9 cellular contexts compared by ENCODE assay signal in genomic region chr18:59249186-59249774, GRCh38. TPM values are rescaled to one million over a fixed set of nuclear protein-coding genes. Genes with fewer than 3 reads are reported as not detected.
DNase-seq lines count a peak whose midpoint lies in the region; TF ChIP-seq lines count a peak whose summit lies in the region.
"Had no signal": no experiment of that assay in that cellular context is flagged by ENCODE, and none has a peak within 500 bp of the region (broad histone marks: within the 10 kb centered on the region; RNA-seq: fewer than 3 reads in every experiment).

No MANE protein-coding gene starts in this region.

- H3K9ac ChIP-seq in mammary epithelial cell (ENCODE audit: insufficient read depth, low read length), result no peak overlapping the region
- H3K9ac ChIP-seq: BLaER1 treated with 17β-estradiol and CSF1 and Interleukin-3, amounts not matched to agents 10 nM and 100 nM had no signal

- H3K9me3 ChIP-seq in mammary epithelial cell (replicated peaks; ENCODE audit: insufficient read depth, low read length) (no peaks in the 10 kb centered on the region), tibial artery (no peaks in the 10 kb centered on the region)

- H3K27ac ChIP-seq in mammary epithelial cell (ENCODE audit: insufficient read depth, low read depth, low read length) (no peak overlapping the region), tibial artery (no peak overlapping the region)
- H3K27ac ChIP-seq: BLaER1 treated with 17β-estradiol and CSF1 and Interleukin-3, amounts not matched to agents 10 nM and 100 nM had no signal

- no peaks in the 10 kb centered on the region for H3K79me2 ChIP-seq in mammary epithelial cell (ENCODE audit: insufficient read depth, low read length)

- no peak overlapping the region for H3K4me2 ChIP-seq in mammary epithelial cell (ENCODE audit: insufficient read depth, low read depth, low read length)
- H3K4me2 ChIP-seq: BLaER1 treated with 17β-estradiol and CSF1 and Interleukin-3, amounts not matched to agents 10 nM and 100 nM had no signal

- TF ChIP-seq CTCF in mammary epithelial cell (conservative IDR thresholded peaks at IDR 0.05 in 1 of 2, IDR thresholded peaks at IDR 0.05 in 1 of 2; ENCODE audit: extremely low read depth in 1 of 2, insufficient read depth in 1 of 2, low read depth in 1 of 2, low read length in 2 of 2) (peak; percentile 73 to 84), tibial artery (IDR thresholded peaks at IDR 0.05) (peak; percentile 52 to 68)

- H3K36me3 ChIP-seq in mammary epithelial cell (ENCODE audit: insufficient read depth, low read length) (no peaks in the 10 kb centered on the region), tibial artery (no peaks in the 10 kb centered on the region)
- H3K36me3 ChIP-seq: BLaER1 treated with 17β-estradiol and CSF1 and Interleukin-3, amounts not matched to agents 10 nM and 100 nM had no signal

- no peak overlapping the region for H2AFZ ChIP-seq in mammary epithelial cell (ENCODE audit: low read depth, low read length)

- H3K27me3 ChIP-seq in mammary epithelial cell (ENCODE audit: insufficient read depth, low read length), result peaks cover 3% of the 10 kb centered on the region
- H3K27me3 ChIP-seq in tibial artery, result peaks cover 0 to 29% of the 10 kb centered on the region in 2 donors
- H3K27me3 ChIP-seq: BLaER1 treated with 17β-estradiol and CSF1 and Interleukin-3, amounts not matched to agents 10 nM and 100 nM had no signal

- in situ Hi-C loops in mammary epithelial cell (cut with MboI; ENCODE audit: low sequenced_read_pairs in 2 of 2), result loop anchor here in 1 of 2 donors (5.0 kb wide), 1 partner anchor 153 kb away; no protein-coding TSS in a partner anchor

- intact Hi-C loops in mammary epithelial cell (cut with micrococcal nuclease) (loop anchor here (1.0 to 5.0 kb wide), 7 partner anchors 20 to 574 kb away; no protein-coding TSS in a partner anchor), tibial artery (cut with DNase I; ENCODE audit: low total_unique reads) (no loop called here)

- WGBS in mammary epithelial cell (ENCODE audit: low coverage, missing lambda C conversion rate), result 31% methylated on average over 5 of the region's 5 CpGs

- CTCF ChIA-PET in mammary epithelial cell (lab: Charles Lee; ENCODE audit: low non-redundant PET), result interaction anchor here (0.6 to 1.3 kb wide), 5 partner anchors 16 to 1172 kb away, joined by 3 to 10 read pairs (median 4); no protein-coding TSS in a partner anchor

- dilution Hi-C loops in mammary epithelial cell (cut with HindIII; ENCODE audit: low sequenced_read_pairs), result no loop called here

- peaks cover 2% of the 10 kb centered on the region for H4K20me1 ChIP-seq in mammary epithelial cell (ENCODE audit: insufficient read depth, low read length)
- H4K20me1 ChIP-seq: BLaER1 treated with 17β-estradiol and CSF1 and Interleukin-3, amounts not matched to agents 10 nM and 100 nM had no signal

- DNase-seq in NK-92 treated with Interleukin-12 subunit alpha and Interleukin-12 subunit beta, amount 100 ng/mL, for 24 hours (lab: John Stamatoyannopoulos, UW), result peak; percentile 8
- no peak for DNase-seq in NK-92 (lab: John Stamatoyannopoulos, UW; ENCODE audit: unreplicated experiment)
- peak; percentile 78 for DNase-seq in HT-29 (ENCODE audit: low spot score)
- DNase-seq in NCI-H82 treated with DMSO at 0.1 percent for 48 hours (lab: John Stamatoyannopoulos, UW; ENCODE audit: unreplicated experiment), result peak; percentile 63
- DNase-seq in mammary epithelial cell, result peak; percentile 52
- peak; percentile 70 for DNase-seq in kidney tubule cell (ENCODE audit: low spot score)
- DNase-seq in tibial artery, result no peak
- no peak for DNase-seq in activated effector memory CD4-positive, alpha-beta T cell treated with anti-CD3 and anti-CD28 coated beads, Interleukin-2, amount 50 U/mL, for 16 hours

- H3K4me3 ChIP-seq in mammary epithelial cell (replicated peaks in 1 of 3; ENCODE audit: insufficient read depth in 1 of 3, low read depth in 2 of 3, low read length in 3 of 3) (no peak overlapping the region), tibial artery (no peak overlapping the region)
- H3K4me3 ChIP-seq: BLaER1 treated with 17β-estradiol and CSF1 and Interleukin-3, amounts not matched to agents 10 nM and 100 nM had no signal

- no peaks in the 10 kb centered on the region for H3K4me1 ChIP-seq in mammary epithelial cell (ENCODE audit: insufficient read depth, low read length)
- H3K4me1 ChIP-seq in tibial artery, result no peaks in the 10 kb centered on the region
- H3K4me1 ChIP-seq: BLaER1 treated with 17β-estradiol and CSF1 and Interleukin-3, amounts not matched to agents 10 nM and 100 nM had no signal

- BruUV-seq in mammary epithelial cell (replicated peaks; lab: Mats Ljungman, UMichigan), result no TSS peak

RNA-seq across cellular contexts. Expression of gene RAX, which starts 24.0 kb away (rescaled TPM):
- total RNA-seq in HT-29 (2014; rRNA removed; shearing (Covaris generic)), result not detected in 2 replicates
- not detected for total RNA-seq in mammary epithelial cell
- polyA plus RNA-seq in mammary epithelial cell, result not detected
- not detected for polyA minus RNA-seq in mammary epithelial cell

RNA-seq across cellular contexts. Expression of gene GRP, which starts 29.3 kb away (rescaled TPM):
- total RNA-seq in HT-29 (2014; rRNA removed; shearing (Covaris generic)), result not detected in 2 replicates
- not detected for total RNA-seq in mammary epithelial cell
- not detected for polyA plus RNA-seq in mammary epithelial cell
- not detected for polyA minus RNA-seq in mammary epithelial cell

Comparison
In these comparisons a context has a peak if more than half of its experiments do, and no peak if none do; other contexts are left out.
1. DNase-seq: peak in NK-92 treated with Interleukin-12 subunit alpha and Interleukin-12 subunit beta, amount 100 ng/mL, for 24 hours (single experiment), HT-29 (single experiment), NCI-H82 treated with DMSO at 0.1 percent for 48 hours (single experiment), mammary epithelial cell (single experiment) and kidney tubule cell (single experiment); none in NK-92 (single experiment), tibial artery (0 of 2) and activated effector memory CD4-positive, alpha-beta T cell treated with anti-CD3 and anti-CD28 coated beads, Interleukin-2, amount 50 U/mL, for 16 hours (single experiment).